Comparison of ENCODE assay signal across 15 cellular contexts in the genomic region with DNA sequence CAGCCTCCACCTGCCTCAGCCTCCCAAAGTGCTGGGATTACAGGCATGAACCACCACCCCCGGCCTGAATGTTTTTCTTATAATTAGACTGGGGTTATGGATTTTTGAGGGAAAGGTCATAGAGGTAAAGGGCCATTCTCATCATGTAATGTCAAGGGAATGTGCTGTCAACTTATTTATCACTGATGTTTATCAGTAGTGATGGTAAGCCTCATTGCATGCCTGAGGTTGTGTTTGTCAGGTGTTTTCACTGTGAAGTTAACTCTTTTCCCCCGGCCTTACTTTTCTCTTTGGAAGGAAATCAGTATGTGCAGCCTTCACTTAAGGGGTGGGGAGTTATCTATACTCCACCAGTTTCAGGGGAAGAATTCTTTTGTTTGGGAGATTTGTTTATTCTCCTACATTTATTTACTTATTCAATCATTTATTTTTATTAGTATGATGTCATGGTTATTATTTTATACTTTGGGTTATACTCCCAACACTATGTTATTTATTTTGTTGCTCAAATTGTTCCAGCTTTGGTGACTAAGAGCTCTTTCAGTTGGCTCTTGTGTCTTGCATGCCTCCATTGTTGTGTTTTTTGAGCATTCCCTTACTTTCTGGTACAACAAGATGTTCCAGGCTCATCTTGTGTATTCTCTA.
"Had no signal": no experiment of that assay in that cellular context is flagged by ENCODE, and none has a peak within 500 bp of the region (broad histone marks: within the 10 kb centered on the region; RNA-seq: fewer than 3 reads in every experiment).

No MANE protein-coding gene starts in this region.

- H3K27ac Mint-ChIP-seq: activated CD4-positive, alpha-beta memory T cell treated with anti-CD3 and anti-CD28 coated beads for 36 hours had no signal

- DNase-seq: activated CD8-positive, alpha-beta memory T cell treated with anti-CD3 and anti-CD28 coated beads, Interleukin-2, amount 50 U/mL, for 4 hours; activated naive CD4-positive, alpha-beta T cell treated with Interleukin-2 at 50 U/mL for 16 hours; left cardiac atrium; naive thymus-derived CD4-positive, alpha-beta T cell; nucleus accumbens; psoas muscle; spleen; stimulated activated naive CD4-positive, alpha-beta T cell had no signal

- H3K4me3 Mint-ChIP-seq: activated CD4-positive, alpha-beta memory T cell treated with anti-CD3 and anti-CD28 coated beads for 36 hours had no signal

- H3K36me3 Mint-ChIP-seq: activated CD4-positive, alpha-beta memory T cell treated with anti-CD3 and anti-CD28 coated beads for 36 hours; brain; naive thymus-derived CD4-positive, alpha-beta T cell had no signal

- H3K27me3 Mint-ChIP-seq: activated CD4-positive, alpha-beta memory T cell treated with anti-CD3 and anti-CD28 coated beads for 36 hours; brain; naive thymus-derived CD4-positive, alpha-beta T cell had no signal

- H3K4me3 ChIP-seq: lung, psoas muscle, spleen, suprapubic skin had no signal

- H3K9me3 ChIP-seq: psoas muscle, spleen, suprapubic skin had no signal

- H3K27ac ChIP-seq: psoas muscle, spleen, suprapubic skin, VCaP had no signal

- ATAC-seq: esophagus mucosa; left cardiac atrium; naive thymus-derived CD4-positive, alpha-beta T cell; psoas muscle; sciatic nerve had no signal

- H3K9me3 Mint-ChIP-seq: activated CD4-positive, alpha-beta memory T cell treated with anti-CD3 and anti-CD28 coated beads for 36 hours; brain; naive thymus-derived CD4-positive, alpha-beta T cell had no signal

- H3K27me3 ChIP-seq: spleen, suprapubic skin had no signal

- H3K36me3 ChIP-seq: spleen, suprapubic skin had no signal
